ENCODE assay signal across 25 cellular contexts in the genomic region with DNA sequence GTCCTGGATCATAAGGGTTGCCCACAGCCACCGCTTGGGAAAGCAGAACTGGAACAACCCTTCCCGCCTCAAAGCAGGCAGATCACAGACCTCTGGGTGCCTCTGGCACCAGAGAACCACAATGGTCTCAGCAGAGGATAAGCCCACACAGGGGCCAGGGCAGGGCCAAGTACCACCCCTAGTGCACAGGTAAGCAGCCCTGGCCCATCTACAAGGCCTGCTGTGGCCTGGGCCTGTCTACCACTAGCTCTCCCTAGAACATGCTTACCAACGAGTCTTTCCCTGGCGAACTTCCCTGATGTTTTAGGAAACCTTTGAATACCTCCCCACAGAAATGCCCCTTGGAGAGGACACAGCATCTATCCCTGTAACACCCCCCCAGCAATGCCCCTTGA.
"Had no signal": no experiment of that assay in that cellular context is flagged by ENCODE, and none has a peak within 500 bp of the region (broad histone marks: within the 10 kb centered on the region; RNA-seq: fewer than 3 reads in every experiment).

No MANE protein-coding gene starts in this region.

- ATAC-seq: activated naive CD4-positive, alpha-beta T cell treated with anti-CD3 and anti-CD28 coated beads, Interleukin-2, amount 50 U/mL, for 72 hours; activated naive CD8-positive, alpha-beta T cell treated with anti-CD3 and anti-CD28 coated beads, Interleukin-2, amount 50 U/mL, for 24 hours; activated T-cell treated with anti-CD3 and anti-CD28 coated beads, Interleukin-2, amount 50 U/mL, for 4 hours; PC-3; T-helper 17 cell; WTC11 had no signal

- H3K27ac Mint-ChIP-seq: activated CD4-positive, alpha-beta memory T cell treated with anti-CD3 and anti-CD28 coated beads for 36 hours; activated CD4-positive, alpha-beta T cell treated with anti-CD3 and anti-CD28 coated beads, Interleukin-2, amount 10 ng/mL, durations not matched to agents 24 days and 14 days; activated naive CD8-positive, alpha-beta T cell treated with anti-CD3 and anti-CD28 coated beads, Interleukin-2, amount 50 U/mL, for 24 hours; T-helper 17 cell; WTC11 had no signal

- H3K9me3 Mint-ChIP-seq: activated CD4-positive, alpha-beta memory T cell treated with anti-CD3 and anti-CD28 coated beads for 36 hours; activated CD4-positive, alpha-beta T cell treated with anti-CD3 and anti-CD28 coated beads, Interleukin-2, amount 10 ng/mL, durations not matched to agents 24 days and 14 days; activated naive CD4-positive, alpha-beta T cell treated with anti-CD3 and anti-CD28 coated beads, Interleukin-2, amount 50 U/mL, for 72 hours; activated naive CD8-positive, alpha-beta T cell treated with anti-CD3 and anti-CD28 coated beads, Interleukin-2, amount 50 U/mL, for 24 hours; activated T-cell treated with anti-CD3 and anti-CD28 coated beads, Interleukin-2, amount 50 U/mL, for 4 hours; WTC11 had no signal

- H3K27me3 ChIP-seq: brain microvascular endothelial cell, cardiac muscle cell had no signal

- FAIRE-seq: astrocyte had no signal

- H3K4me3 Mint-ChIP-seq: activated CD4-positive, alpha-beta memory T cell treated with anti-CD3 and anti-CD28 coated beads for 36 hours; activated CD4-positive, alpha-beta T cell treated with anti-CD3 and anti-CD28 coated beads, Interleukin-2, amount 10 ng/mL, durations not matched to agents 24 days and 14 days; activated naive CD8-positive, alpha-beta T cell treated with anti-CD3 and anti-CD28 coated beads, Interleukin-2, amount 50 U/mL, for 24 hours; activated T-cell treated with anti-CD3 and anti-CD28 coated beads, Interleukin-2, amount 50 U/mL, for 4 hours; T-helper 17 cell; WTC11 had no signal

- H3K4me1 Mint-ChIP-seq: WTC11 had no signal

- DNase-seq: activated CD4-positive, alpha-beta memory T cell treated with anti-CD3 and anti-CD28 coated beads for 36 hours; activated CD4-positive, alpha-beta T cell treated with anti-CD3 and anti-CD28 coated beads, Interleukin-2, amount 10 ng/mL, durations not matched to agents 24 days and 14 days; activated CD4-positive, CD25-positive, alpha-beta regulatory T cell treated with anti-CD3 and anti-CD28 coated beads, Interleukin-2, amount 50 U/mL, for 72 hours; activated CD8-positive, alpha-beta memory T cell treated with anti-CD3 and anti-CD28 coated beads for 24 hours; activated effector memory CD4-positive, alpha-beta T cell treated with anti-CD3 and anti-CD28 coated beads, Interleukin-2, amount 50 U/mL, for 16 hours; activated naive CD4-positive, alpha-beta T cell treated with Interleukin-2 at 50 U/mL for 16 hours; activated naive CD8-positive, alpha-beta T cell treated with anti-CD3 and anti-CD28 coated beads, Interleukin-2, amount 50 U/mL, for 24 hours; activated T-cell treated with anti-CD3 and anti-CD28 coated beads, Interleukin-2, amount 50 U/mL, for 4 hours; amniotic stem cell; brain microvascular endothelial cell; KG1; NCI-H1092 treated with DMSO at 0.1 percent for 48 hours; NCI-H1436; NCI-H1694 treated with DMSO at 0.1 percent for 48 hours; NCI-H2029 treated with DMSO at 0.1 percent for 48 hours; NCI-H345; NCI-H510A; PC-3; SIG-M5; T-helper 17 cell; T-helper 9 cell had no signal

- H3K27ac ChIP-seq: brain microvascular endothelial cell, cardiac muscle cell had no signal

- H3K27me3 Mint-ChIP-seq: activated CD4-positive, alpha-beta memory T cell treated with anti-CD3 and anti-CD28 coated beads for 36 hours; activated CD4-positive, alpha-beta T cell treated with anti-CD3 and anti-CD28 coated beads, Interleukin-2, amount 10 ng/mL, durations not matched to agents 24 days and 14 days; activated naive CD8-positive, alpha-beta T cell treated with anti-CD3 and anti-CD28 coated beads, Interleukin-2, amount 50 U/mL, for 24 hours; T-helper 17 cell had no signal

- H3K36me3 Mint-ChIP-seq: activated naive CD4-positive, alpha-beta T cell treated with anti-CD3 and anti-CD28 coated beads, Interleukin-2, amount 50 U/mL, for 72 hours had no signal

- H3K4me3 ChIP-seq: cardiac muscle cell had no signal
